In genomic region chr10:104328636-104328915, GRCh38 we compare ENCODE assay signal across 9 cellular contexts. TPM values are rescaled to one million over a fixed set of nuclear protein-coding genes. Genes with fewer than 3 reads are reported as not detected.
DNase-seq lines count a peak whose midpoint lies in the region; ATAC-seq, FAIRE-seq and TF ChIP-seq lines count a peak whose summit lies in the region.
"Had no signal": no experiment of that assay in that cellular context is flagged by ENCODE, and none has a peak within 500 bp of the region (broad histone marks: within the 10 kb centered on the region; RNA-seq: fewer than 3 reads in every experiment).

No MANE protein-coding gene starts in this region.

- H3K4me1 ChIP-seq in adipocyte (ENCODE audit: control insufficient read depth, insufficient read depth, low read length) (peaks cover 52% of the 10 kb centered on the region), HepG2 (ENCODE audit: insufficient read depth, low read length) (peaks cover 61% of the 10 kb centered on the region), thyroid gland (peaks cover 100% of the 10 kb centered on the region in 2 donors)

- H3K9ac ChIP-seq in adipocyte (ENCODE audit: low read length) (peak overlapping the region; percentile 83), HepG2 (ENCODE audit: insufficient read depth, low read depth, low read length) (peak overlapping the region; percentile 40; the same call in 1 of the 2 replicates)

- peak overlapping the region; percentile 76 for H3K4me3 Mint-ChIP-seq in activated T-cell treated with anti-CD3 and anti-CD28 coated beads, Interleukin-2, amount 50 U/mL, for 4 hours

- no peaks in the 10 kb centered on the region for H3K27me3 ChIP-seq in adipocyte (replicated peaks; ENCODE audit: control insufficient read depth, insufficient read depth, low read length)
- H3K27me3 ChIP-seq in HepG2 (ENCODE audit: control insufficient read depth in 1 of 2, insufficient read depth in 2 of 2, low read length in 2 of 2): no peaks in the 10 kb centered on the region
- H3K27me3 ChIP-seq in thyroid gland: no peaks in the 10 kb centered on the region

- TF ChIP-seq POLR2A in HepG2 (IDR thresholded peaks at IDR 0.05; ENCODE audit: insufficient read depth in 1 of 2, low read depth in 2 of 2, low read length in 2 of 2) (no peak), thyroid gland (IDR thresholded peaks at IDR 0.05) (no peak)

- H3K27ac ChIP-seq in HepG2 (ENCODE audit: extremely low read length, insufficient read depth, low read length): no peak overlapping the region
- H3K27ac ChIP-seq in thyroid gland: peak overlapping the region; percentile 55 to 99 (median 98)

- ATAC-seq in activated T-cell treated with anti-CD3 and anti-CD28 coated beads, Interleukin-2, amount 50 U/mL, for 4 hours: no peak
- ATAC-seq in HepG2: no peak

- H3K36me3 Mint-ChIP-seq in activated T-cell treated with anti-CD3 and anti-CD28 coated beads, Interleukin-2, amount 50 U/mL, for 4 hours (ENCODE audit: insufficient read depth): peaks cover 16% of the 10 kb centered on the region

- no peaks in the 10 kb centered on the region for H3K36me3 ChIP-seq in adipocyte (ENCODE audit: control insufficient read depth, insufficient read depth, low read length, severe bottlenecking)
- no peaks in the 10 kb centered on the region for H3K36me3 ChIP-seq in HepG2 (replicated peaks in 1 of 2; ENCODE audit: control insufficient read depth in 1 of 2, insufficient read depth in 2 of 2, low read length in 2 of 2)
- no peaks in the 10 kb centered on the region for H3K36me3 ChIP-seq in thyroid gland

- H3K4me1 Mint-ChIP-seq in activated T-cell treated with anti-CD3 and anti-CD28 coated beads, Interleukin-2, amount 50 U/mL, for 4 hours (ENCODE audit: low read depth): peaks cover 97% of the 10 kb centered on the region

- no peaks in the 10 kb centered on the region for H3K9me3 ChIP-seq in adipocyte (ENCODE audit: control insufficient read depth, low read length)
- H3K9me3 ChIP-seq in HepG2 (ENCODE audit: low read length): no peaks in the 10 kb centered on the region
- no peaks in the 10 kb centered on the region for H3K9me3 ChIP-seq in thyroid gland

- DNase-seq in activated T-cell treated with anti-CD3 and anti-CD28 coated beads, Interleukin-2, amount 50 U/mL, for 4 hours: no peak
- no peak for DNase-seq in activated T-cell treated with anti-CD3 and anti-CD28 coated beads for 4 hours
- DNase-seq in adipocyte (ENCODE audit: low read depth): no peak
- no peak for DNase-seq in HepG2 (ENCODE audit: low spot score)
- no peak for DNase-seq in thyroid gland
- DNase-seq in central memory CD4-positive, alpha-beta T cell: no peak
- no peak for DNase-seq in HT-29 (ENCODE audit: low spot score)
- no peak for DNase-seq in SKM-1 (lab: John Stamatoyannopoulos, UW; ENCODE audit: unreplicated experiment)
- DNase-seq: DMS 273 treated with DMSO at 0.1 percent for 48 hours had no signal

- TF ChIP-seq CTCF in HepG2 (CRISPR knock-in tag; IDR thresholded peaks at IDR 0.05) (no peak), thyroid gland (IDR thresholded peaks at IDR 0.05) (no peak)

- H2AFZ ChIP-seq in HepG2 (ENCODE audit: low read length): peak overlapping the region; percentile 33

- CTCF ChIA-PET in HepG2 (lab: Yijun Ruan, JAX; ENCODE audit: low intra/inter-chr PET ratio, low total read pairs): no interaction called here

- H3K79me2 ChIP-seq in HepG2 (ENCODE audit: insufficient read depth, low read length): no peaks in the 10 kb centered on the region

- no peak for TF ChIP-seq EP300 in HepG2 (IDR thresholded peaks at IDR 0.05; ENCODE audit: low read depth in 2 of 2, low read length in 2 of 2)
- TF ChIP-seq EP300 in HepG2 (CRISPR knock-in tag; IDR thresholded peaks at IDR 0.05; ENCODE audit: borderline replicate concordance): no peak

- no peaks in the 10 kb centered on the region for H4K20me1 ChIP-seq in HepG2 (ENCODE audit: insufficient read depth, low read length)

- H3K9me3 Mint-ChIP-seq in activated T-cell treated with anti-CD3 and anti-CD28 coated beads, Interleukin-2, amount 50 U/mL, for 4 hours: no peaks in the 10 kb centered on the region

- in situ Hi-C loops in HepG2 (cut with HindIII; ENCODE audit: extremely low pct_ligation_motif_present, low pct_unique_long_range_greater_than_20kb): no loop called here

- no peak for FAIRE-seq in HepG2 (lab: Jason Lieb, UNC)

- POLR2A ChIA-PET in HepG2 (lab: Yijun Ruan, JAX): interaction anchor here (1.8 kb wide), 1 partner anchor 10 kb away, joined by 6 read pairs; the partner anchor contains the start of gene ITPRIP

- no peaks in the 10 kb centered on the region for H3K27me3 Mint-ChIP-seq in activated T-cell treated with anti-CD3 and anti-CD28 coated beads, Interleukin-2, amount 50 U/mL, for 4 hours (ENCODE audit: low read depth)

- BruUV-seq in HepG2 (replicated peaks; lab: Mats Ljungman, UMichigan): no TSS peak

- no peak for TF ChIP-seq RAD21 in HepG2 (CRISPR knock-in tag; IDR thresholded peaks at IDR 0.05)

- H3K4me3 ChIP-seq in adipocyte (ENCODE audit: low read length): peak overlapping the region; percentile 64
- H3K4me3 ChIP-seq in HepG2 (replicated peaks in 1 of 3; ENCODE audit: insufficient read depth in 1 of 3, low read depth in 2 of 3, low read length in 3 of 3): peak overlapping the region; percentile 25 to 63 (median 37); a peak in 5 of 6 replicates
- H3K4me3 ChIP-seq in thyroid gland (replicated peaks in 1 of 3): peak overlapping the region in 1 of 3 donors; percentile 4

- WGBS in HepG2 (ENCODE audit: low lambda C conversion rate): 40% methylated on average over 3 of the region's 3 CpGs
- 47 to 63% methylated on average over 3 of the region's 3 CpGs for WGBS in thyroid gland, 2 donors

- intact Hi-C loops in HepG2 (cut with micrococcal nuclease; ENCODE audit: unreplicated experiment): no loop called here
- intact Hi-C loops in thyroid gland (cut with DNase I): no loop called here

- H3K4me2 ChIP-seq in HepG2 (ENCODE audit: low read depth, low read length): peak overlapping the region; percentile 79

RNA-seq across cellular contexts. Expression of gene ITPRIP, which starts 9.7 kb away (rescaled TPM):
- total RNA-seq in activated T-cell treated with anti-CD3 and anti-CD28 coated beads, Interleukin-2, amount 50 U/mL, for 4 hours: 10 to 100 TPM; 18.1 to 21.9 (median 19.5) TPM
- total RNA-seq in HepG2 (2016; rRNA removed; fragmentation: Illumina TruSeq; extraction: Trizol) (0.58 and 1.00 TPM in 2 replicates), thyroid gland (10 to 100 TPM; 28.0 to 44.2 (median 29.4) TPM)
- total RNA-seq in HepG2 (2016; cell fraction: cytosol; rRNA removed; fragmentation: Illumina TruSeq; extraction: Trizol; ENCODE audit: low read depth): 0.09 and 0.10 TPM in 2 replicates
- 0.55 and 1.0 TPM in 2 replicates for total RNA-seq in HepG2 (2016; cell fraction: insoluble cytoplasmic fraction; rRNA removed; fragmentation: Illumina TruSeq; extraction: Trizol)
- total RNA-seq in HepG2 (2016; cell fraction: membrane; rRNA removed; fragmentation: Illumina TruSeq; extraction: Trizol): 0.38 and 0.53 TPM in 2 replicates
- total RNA-seq in HepG2 (2016; cell fraction: nucleus; rRNA removed; fragmentation: Illumina TruSeq; extraction: Trizol): 1.4 and 2.2 TPM in 2 replicates
- polyA plus RNA-seq in HepG2 (2011; rRNA removed): 2.8 and 3.0 TPM in 2 replicates
- 2.7 and 3.0 TPM in 2 replicates for polyA plus RNA-seq in HepG2 (2011; cell fraction: cytosol; rRNA removed)
- polyA plus RNA-seq in HepG2 (2011; cell fraction: nucleus; rRNA removed): 4.0 and 5.2 TPM in 2 replicates
- 1.5 and 2.5 TPM in 2 replicates for polyA plus RNA-seq in HepG2 (2012)
- polyA plus RNA-seq in HepG2 (2016; cell fraction: cytosol; fragmentation: Illumina TruSeq; extraction: Trizol; ENCODE audit: low read depth): 0.14 and 0.15 TPM in 2 replicates
- 0.71 and 1.0 TPM in 2 replicates for polyA plus RNA-seq in HepG2 (2016; cell fraction: insoluble cytoplasmic fraction; fragmentation: Illumina TruSeq; extraction: Trizol; ENCODE audit: low read depth)
- polyA plus RNA-seq in HepG2 (2016; cell fraction: membrane; fragmentation: Illumina TruSeq; extraction: Trizol; ENCODE audit: low read depth): 0.26 and 0.37 TPM in 2 replicates
- 3.0 and 3.4 TPM in 2 replicates for polyA plus RNA-seq in HepG2 (2016; cell fraction: nucleus; fragmentation: Illumina TruSeq; extraction: Trizol; ENCODE audit: insufficient read depth, low read depth)
- polyA minus RNA-seq in HepG2 (2011; rRNA and poly(A)+ RNA removed; ENCODE audit: low replicate concordance): 12.8 and 29.6 TPM in 2 replicates
- 3.2 and 4.6 TPM in 2 replicates for polyA minus RNA-seq in HepG2 (2011; cell fraction: cytosol; rRNA and poly(A)+ RNA removed)
- 9.7 and 10.7 TPM in 2 replicates for polyA minus RNA-seq in HepG2 (2011; cell fraction: nucleus; rRNA and poly(A)+ RNA removed)
- 1.9 and 2.4 TPM in 2 replicates for total RNA-seq in HT-29 (2014; rRNA removed; shearing (Covaris generic))

RNA-seq across cellular contexts. Expression of gene CFAP58, which starts 25.1 kb away (rescaled TPM):
- total RNA-seq in activated T-cell treated with anti-CD3 and anti-CD28 coated beads, Interleukin-2, amount 50 U/mL, for 4 hours: not detected
- not detected in 2 replicates for total RNA-seq in HepG2 (2016; rRNA removed; fragmentation: Illumina TruSeq; extraction: Trizol)
- not detected in 2 replicates for total RNA-seq in HepG2 (2016; cell fraction: cytosol; rRNA removed; fragmentation: Illumina TruSeq; extraction: Trizol; ENCODE audit: low read depth)
- total RNA-seq in HepG2 (2016; cell fraction: insoluble cytoplasmic fraction; rRNA removed; fragmentation: Illumina TruSeq; extraction: Trizol): not detected in 2 replicates
- total RNA-seq in HepG2 (2016; cell fraction: membrane; rRNA removed; fragmentation: Illumina TruSeq; extraction: Trizol): not detected in 2 replicates
- not detected in 2 replicates for total RNA-seq in HepG2 (2016; cell fraction: nucleus; rRNA removed; fragmentation: Illumina TruSeq; extraction: Trizol)
- polyA plus RNA-seq in HepG2 (2011; rRNA removed): 0.03 TPM in 2 replicates
- polyA plus RNA-seq in HepG2 (2011; cell fraction: cytosol; rRNA removed): not detected in 2 replicates
- polyA plus RNA-seq in HepG2 (2011; cell fraction: nucleus; rRNA removed): 0.12 and 0.19 TPM in 2 replicates
- 0.09 TPM in 1 of 2 replicates, not detected in the other for polyA plus RNA-seq in HepG2 (2012)
- polyA plus RNA-seq in HepG2 (2016; cell fraction: cytosol; fragmentation: Illumina TruSeq; extraction: Trizol; ENCODE audit: low read depth): not detected in 2 replicates
- not detected in 2 replicates for polyA plus RNA-seq in HepG2 (2016; cell fraction: insoluble cytoplasmic fraction; fragmentation: Illumina TruSeq; extraction: Trizol; ENCODE audit: low read depth)
- polyA plus RNA-seq in HepG2 (2016; cell fraction: membrane; fragmentation: Illumina TruSeq; extraction: Trizol; ENCODE audit: low read depth): not detected in 2 replicates
- polyA plus RNA-seq in HepG2 (2016; cell fraction: nucleus; fragmentation: Illumina TruSeq; extraction: Trizol; ENCODE audit: insufficient read depth, low read depth): not detected in 2 replicates
- polyA minus RNA-seq in HepG2 (2011; rRNA and poly(A)+ RNA removed; ENCODE audit: low replicate concordance): not detected in 2 replicates
- polyA minus RNA-seq in HepG2 (2011; cell fraction: cytosol; rRNA and poly(A)+ RNA removed): not detected in 2 replicates
- polyA minus RNA-seq in HepG2 (2011; cell fraction: nucleus; rRNA and poly(A)+ RNA removed): 0.13 TPM in 1 of 2 replicates, not detected in the other
- total RNA-seq in thyroid gland: 1 to 10 TPM; 1.0 to 1.6 (median 1.2) TPM
- 0.03 TPM in 1 of 2 replicates, not detected in the other for total RNA-seq in HT-29 (2014; rRNA removed; shearing (Covaris generic))

RNA-seq across cellular contexts. Expression of gene GSTO2, which starts 59.6 kb away (rescaled TPM):
- total RNA-seq in activated T-cell treated with anti-CD3 and anti-CD28 coated beads, Interleukin-2, amount 50 U/mL, for 4 hours: 1 to 10 TPM in 1 of 3 donors, under 1 TPM in 2; 0.33 to 1.1 (median 0.73) TPM
- 2.1 and 3.4 TPM in 2 replicates for total RNA-seq in HepG2 (2016; rRNA removed; fragmentation: Illumina TruSeq; extraction: Trizol)
- 0.61 and 0.97 TPM in 2 replicates for total RNA-seq in HepG2 (2016; cell fraction: cytosol; rRNA removed; fragmentation: Illumina TruSeq; extraction: Trizol; ENCODE audit: low read depth)
- 1.9 and 2.5 TPM in 2 replicates for total RNA-seq in HepG2 (2016; cell fraction: insoluble cytoplasmic fraction; rRNA removed; fragmentation: Illumina TruSeq; extraction: Trizol)
- 1.3 and 2.6 TPM in 2 replicates for total RNA-seq in HepG2 (2016; cell fraction: membrane; rRNA removed; fragmentation: Illumina TruSeq; extraction: Trizol)
- total RNA-seq in HepG2 (2016; cell fraction: nucleus; rRNA removed; fragmentation: Illumina TruSeq; extraction: Trizol): 2.4 and 3.2 TPM in 2 replicates
- polyA plus RNA-seq in HepG2 (2011; rRNA removed): 5.8 and 7.9 TPM in 2 replicates
- 5.4 TPM in 2 replicates for polyA plus RNA-seq in HepG2 (2011; cell fraction: cytosol; rRNA removed)
- polyA plus RNA-seq in HepG2 (2011; cell fraction: nucleus; rRNA removed): 3.2 and 4.7 TPM in 2 replicates
- polyA plus RNA-seq in HepG2 (2012): 2.1 and 4.2 TPM in 2 replicates
- polyA plus RNA-seq in HepG2 (2016; cell fraction: cytosol; fragmentation: Illumina TruSeq; extraction: Trizol; ENCODE audit: low read depth): 1.1 and 1.5 TPM in 2 replicates
- 1.4 and 1.8 TPM in 2 replicates for polyA plus RNA-seq in HepG2 (2016; cell fraction: insoluble cytoplasmic fraction; fragmentation: Illumina TruSeq; extraction: Trizol; ENCODE audit: low read depth)
- polyA plus RNA-seq in HepG2 (2016; cell fraction: membrane; fragmentation: Illumina TruSeq; extraction: Trizol; ENCODE audit: low read depth): 1.1 and 1.6 TPM in 2 replicates
- polyA plus RNA-seq in HepG2 (2016; cell fraction: nucleus; fragmentation: Illumina TruSeq; extraction: Trizol; ENCODE audit: insufficient read depth, low read depth): 1.4 and 2.0 TPM in 2 replicates
- 4.8 and 5.9 TPM in 2 replicates for polyA minus RNA-seq in HepG2 (2011; rRNA and poly(A)+ RNA removed; ENCODE audit: low replicate concordance)
- 0.99 and 3.0 TPM in 2 replicates for polyA minus RNA-seq in HepG2 (2011; cell fraction: cytosol; rRNA and poly(A)+ RNA removed)
- 5.6 and 8.6 TPM in 2 replicates for polyA minus RNA-seq in HepG2 (2011; cell fraction: nucleus; rRNA and poly(A)+ RNA removed)
- 10 to 100 TPM in 3 of 4 donors, 1 to 10 TPM in 1; 7.5 to 16.3 (median 12.8) TPM for total RNA-seq in thyroid gland
- 31.4 and 31.8 TPM in 2 replicates for total RNA-seq in HT-29 (2014; rRNA removed; shearing (Covaris generic))
